ENCODE assay signal across 18 cellular contexts in genomic region chr12:3250576-3250975, GRCh38.
"Had no signal": no experiment of that assay in that cellular context is flagged by ENCODE, and none has a peak within 500 bp of the region (broad histone marks: within the 10 kb centered on the region; RNA-seq: fewer than 3 reads in every experiment).

No MANE protein-coding gene starts in this region.

- DNase-seq: activated CD4-positive, alpha-beta memory T cell treated with anti-CD3 and anti-CD28 coated beads, Interleukin-2, amount 10 ng/mL, durations not matched to agents 7 days and 5 days; activated CD4-positive, alpha-beta T cell treated with anti-CD3 and anti-CD28 coated beads for 36 hours; activated naive CD4-positive, alpha-beta T cell treated with anti-CD3 and anti-CD28 coated beads, Interleukin-2, amount 50 U/mL, for 16 hours; activated T-cell treated with anti-CD3 and anti-CD28 coated beads, Interleukin-2, amount 50 U/mL, for 24 hours; adrenal gland; body of pancreas; effector CD8-positive, alpha-beta T cell; foreskin melanocyte; mucosa of descending colon; naive thymus-derived CD4-positive, alpha-beta T cell; retina; stimulated activated CD4-positive, alpha-beta T cell treated with anti-CD3 and anti-CD28 coated beads, Interleukin-15, amount 100 ng/mL, for 24 hours; stimulated activated CD4-positive, alpha-beta T cell treated with anti-CD3 and anti-CD28 coated beads, Interleukin-4, amount 100 ng/mL, for 1 hour; stimulated activated naive CD4-positive, alpha-beta T cell; upper lobe of left lung had no signal

- ATAC-seq: activated CD4-positive, alpha-beta T cell treated with anti-CD3 and anti-CD28 coated beads for 36 hours; body of pancreas; mucosa of descending colon; pancreas had no signal

- H3K36me3 Mint-ChIP-seq: naive thymus-derived CD4-positive, alpha-beta T cell had no signal

- H3K4me3 Mint-ChIP-seq: activated CD4-positive, alpha-beta memory T cell treated with anti-CD3 and anti-CD28 coated beads, Interleukin-2, amount 10 ng/mL, durations not matched to agents 7 days and 5 days; activated CD4-positive, alpha-beta T cell treated with anti-CD3 and anti-CD28 coated beads for 36 hours; activated T-cell treated with anti-CD3 and anti-CD28 coated beads, Interleukin-2, amount 50 U/mL, for 24 hours; naive thymus-derived CD4-positive, alpha-beta T cell; T-helper 1 cell treated with Interleukin-12 subunit alpha and Interleukin-12 subunit beta and Interleukin-4 antibody, amounts not matched to agents 30 μg/mL and 1 μg/mL, for 36 hours had no signal

- FAIRE-seq: islet of Langerhans, pancreas had no signal

- H3K27ac Mint-ChIP-seq: activated CD4-positive, alpha-beta memory T cell treated with anti-CD3 and anti-CD28 coated beads, Interleukin-2, amount 10 ng/mL, durations not matched to agents 7 days and 5 days; activated CD4-positive, alpha-beta T cell treated with anti-CD3 and anti-CD28 coated beads for 36 hours; activated T-cell treated with anti-CD3 and anti-CD28 coated beads, Interleukin-2, amount 50 U/mL, for 24 hours; naive thymus-derived CD4-positive, alpha-beta T cell; T-helper 1 cell treated with Interleukin-12 subunit alpha and Interleukin-12 subunit beta and Interleukin-4 antibody, amounts not matched to agents 30 μg/mL and 1 μg/mL, for 36 hours had no signal

- H3K27me3 Mint-ChIP-seq: activated CD4-positive, alpha-beta T cell treated with anti-CD3 and anti-CD28 coated beads for 36 hours had no signal

- H3K9me3 Mint-ChIP-seq: activated CD4-positive, alpha-beta memory T cell treated with anti-CD3 and anti-CD28 coated beads, Interleukin-2, amount 10 ng/mL, durations not matched to agents 7 days and 5 days; activated T-cell treated with anti-CD3 and anti-CD28 coated beads, Interleukin-2, amount 50 U/mL, for 24 hours; naive thymus-derived CD4-positive, alpha-beta T cell; T-helper 1 cell treated with Interleukin-12 subunit alpha and Interleukin-12 subunit beta and Interleukin-4 antibody, amounts not matched to agents 30 μg/mL and 1 μg/mL, for 36 hours had no signal
